In the genomic region with DNA sequence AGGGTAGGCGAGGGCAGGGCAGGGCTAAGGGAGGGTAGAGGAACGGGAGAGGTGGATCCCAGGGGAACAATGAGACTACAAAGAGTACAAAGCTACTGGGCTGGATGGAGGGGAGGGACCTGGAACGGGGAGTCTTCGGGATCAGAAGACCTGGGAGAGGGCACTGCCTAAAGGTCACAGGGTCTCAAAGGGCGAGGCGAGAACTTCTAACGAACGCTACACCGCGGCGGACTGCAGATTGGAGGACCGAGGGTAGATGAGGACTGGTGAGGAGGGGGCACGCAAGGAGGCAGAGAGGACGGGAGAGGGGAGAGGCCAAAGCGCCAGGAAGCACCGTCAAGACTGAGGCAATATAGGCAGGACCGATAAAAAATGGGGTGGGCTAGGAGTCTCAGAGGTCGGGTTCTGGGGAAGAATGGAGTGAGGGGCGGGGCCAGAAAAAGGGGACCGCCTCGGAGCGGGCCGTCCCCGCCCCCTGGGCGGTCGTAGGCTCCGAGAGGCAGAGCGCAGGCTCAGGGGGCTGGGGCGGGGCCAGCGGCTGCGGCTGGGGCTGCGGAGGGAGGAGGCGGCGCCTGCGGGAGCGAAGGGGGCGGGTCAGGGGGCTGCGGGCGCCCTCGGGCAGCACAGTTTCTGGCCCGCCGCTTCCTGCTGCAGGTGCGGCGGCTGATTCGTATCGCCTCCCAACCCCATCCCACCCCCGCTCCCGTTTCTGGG, we compare ENCODE assay signal across 8 cellular contexts. TPM values are rescaled to one million over a fixed set of nuclear protein-coding genes. Genes with fewer than 3 reads are reported as not detected.
DNase-seq lines count a peak whose midpoint lies in the region; ATAC-seq and TF ChIP-seq lines count a peak whose summit lies in the region.

No MANE protein-coding gene starts in this region.

- H3K9me3 Mint-ChIP-seq in naive thymus-derived CD8-positive, alpha-beta T cell = peaks cover 0 to 26% (median 7%) of the 10 kb centered on the region in 9 donors

- peak; percentile 30 for ATAC-seq in HG03095 (IDR thresholded peaks at IDR 0.05; ENCODE audit: unreplicated experiment)
- peak; percentile 57 to 65 for ATAC-seq in naive thymus-derived CD8-positive, alpha-beta T cell

- H3K4me3 Mint-ChIP-seq in naive thymus-derived CD8-positive, alpha-beta T cell = peak overlapping the region; percentile 57 to 91 (median 76)

- peaks cover 2 to 12% (median 6%) of the 10 kb centered on the region in 3 donors for H3K36me3 Mint-ChIP-seq in naive thymus-derived CD8-positive, alpha-beta T cell

- no peak for TF ChIP-seq POLR2A in erythroblast (IDR thresholded peaks at IDR 0.05; ENCODE audit: low read length)

- H3K27ac Mint-ChIP-seq in naive thymus-derived CD8-positive, alpha-beta T cell = peak overlapping the region in 6 of 10 donors; percentile 19 to 84 (median 42)

- in situ Hi-C loops in brain microvascular endothelial cell (cut with HindIII; ENCODE audit: low pct_ligation_motif_present, low sequenced_read_pairs) = no loop called here

- H3K27ac ChIP-seq in brain microvascular endothelial cell = no peak overlapping the region

- peaks cover 16 to 77% (median 52%) of the 10 kb centered on the region in 5 donors for H3K27me3 Mint-ChIP-seq in naive thymus-derived CD8-positive, alpha-beta T cell

- peak; percentile 94 for DNase-seq in Daoy (ENCODE audit: low read depth)
- peak; percentile 62 for DNase-seq in NCI-H526 treated with DMSO at 0.1 percent for 48 hours (lab: John Stamatoyannopoulos, UW)
- peak; percentile 52 to 77 (median 68) for DNase-seq in activated CD8-positive, alpha-beta memory T cell treated with anti-CD3 and anti-CD28 coated beads for 48 hours (ENCODE audit: low read depth in 2 of 3, low spot score in 2 of 3)
- DNase-seq in erythroblast (lab: John Stamatoyannopoulos, UW) = peak; percentile 58 to 76
- DNase-seq in naive thymus-derived CD8-positive, alpha-beta T cell = peak; percentile 55 to 83 (median 77)
- peak; percentile 58 to 73 for DNase-seq in stimulated activated CD8-positive, alpha-beta memory T cell treated with anti-CD3 and anti-CD28 coated beads, Interleukin-7, amount 100 ng/mL, for 4 hours (ENCODE audit: low read depth in 2 of 2)
- no peak for DNase-seq in brain microvascular endothelial cell

- no peak for TF ChIP-seq CTCF in brain microvascular endothelial cell (IDR thresholded peaks at IDR 0.05; ENCODE audit: low read depth, low read length, missing control alignments)

- peaks cover 39% of the 10 kb centered on the region for H3K27me3 ChIP-seq in brain microvascular endothelial cell (replicated peaks)

- H3K4me3 ChIP-seq in brain microvascular endothelial cell (ENCODE audit: low read depth, low read length) = no peak overlapping the region

- H3K36me3 ChIP-seq in brain microvascular endothelial cell (replicated peaks) = no peaks in the 10 kb centered on the region

- peaks cover 41 to 69% (median 66%) of the 10 kb centered on the region in 4 donors for H3K4me1 Mint-ChIP-seq in naive thymus-derived CD8-positive, alpha-beta T cell

- POLR2A ChIA-PET in naive thymus-derived CD8-positive, alpha-beta T cell (lab: Charles Lee) = interaction anchor here (0.6 kb wide), 1 partner anchor 278 kb away, joined by 3 read pairs; no protein-coding TSS in a partner anchor

RNA-seq across cellular contexts. Expression of gene KCNC3, which starts 1.3 kb away (rescaled TPM):
- 0.06 and 0.15 TPM in 2 replicates for total RNA-seq in Daoy (2014; rRNA removed; shearing (Covaris generic))
- total RNA-seq in naive thymus-derived CD8-positive, alpha-beta T cell = under 1 TPM; 0.73 to 0.80 TPM
- not detected for polyA plus RNA-seq in naive thymus-derived CD8-positive, alpha-beta T cell

RNA-seq across cellular contexts. Expression of gene NAPSA, which starts 34.9 kb away (rescaled TPM):
- not detected in 2 replicates for total RNA-seq in Daoy (2014; rRNA removed; shearing (Covaris generic))
- 1 to 10 TPM; 6.4 to 9.7 TPM for total RNA-seq in naive thymus-derived CD8-positive, alpha-beta T cell
- 1 to 10 TPM in 2 of 3 donors, under 1 TPM in 1; 0.37 to 2.0 (median 1.3) TPM for polyA plus RNA-seq in naive thymus-derived CD8-positive, alpha-beta T cell

RNA-seq across cellular contexts. Expression of gene NR1H2, which starts 45.7 kb away (rescaled TPM):
- total RNA-seq in Daoy (2014; rRNA removed; shearing (Covaris generic)) = 61.1 and 77.3 TPM in 2 replicates
- total RNA-seq in naive thymus-derived CD8-positive, alpha-beta T cell = 100 to 1,000 TPM; 106 to 107 TPM
- polyA plus RNA-seq in naive thymus-derived CD8-positive, alpha-beta T cell = 100 to 1,000 TPM in 1 of 3 donors, 10 to 100 TPM in 2; 69.6 to 100 (median 86.7) TPM

RNA-seq across cellular contexts. Expression of gene POLD1, which starts 53.6 kb away (rescaled TPM):
- 84.5 and 99.5 TPM in 2 replicates for total RNA-seq in Daoy (2014; rRNA removed; shearing (Covaris generic))
- total RNA-seq in naive thymus-derived CD8-positive, alpha-beta T cell = 10 to 100 TPM; 38.4 to 40.8 TPM
- 10 to 100 TPM; 26.0 to 34.4 (median 33.8) TPM for polyA plus RNA-seq in naive thymus-derived CD8-positive, alpha-beta T cell
